ENCODE assay signal across 8 cellular contexts in the genomic region with DNA sequence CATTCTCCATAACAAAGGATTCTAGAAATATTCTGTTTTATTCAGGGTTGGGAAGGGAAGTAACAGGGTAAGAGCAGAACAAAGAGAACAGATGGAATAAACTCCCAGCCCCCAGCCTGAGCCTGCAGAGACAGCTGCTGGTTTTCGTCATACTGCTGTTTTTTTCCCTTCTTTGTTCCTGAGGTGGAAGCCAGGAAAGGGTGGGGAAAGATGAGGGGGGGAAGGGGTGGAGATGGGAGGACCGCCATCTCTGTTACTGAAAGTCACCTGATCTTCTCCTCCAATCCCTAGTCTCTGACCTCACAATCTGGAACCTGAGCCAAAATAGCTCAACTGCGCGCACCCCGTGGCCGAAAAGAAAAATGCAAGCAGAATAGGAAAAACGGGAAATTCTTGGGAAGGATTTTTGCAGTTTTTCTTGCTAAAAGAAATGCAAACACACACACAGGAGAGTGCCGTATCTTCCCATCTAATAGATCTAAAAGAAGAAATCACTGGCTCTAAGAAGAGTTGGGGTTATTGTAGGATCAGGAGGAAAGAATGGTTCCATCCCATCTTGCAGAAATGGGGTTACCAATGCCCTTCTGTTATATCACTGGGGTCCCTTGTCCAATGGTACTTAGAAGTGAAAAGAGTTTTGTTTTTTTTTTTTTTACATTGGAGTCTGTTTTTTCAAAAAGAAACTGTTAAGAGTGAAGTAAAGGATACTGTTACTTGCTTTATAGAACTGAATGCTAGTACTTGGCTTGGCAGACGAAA. TPM values are rescaled to one million over a fixed set of nuclear protein-coding genes. Genes with fewer than 3 reads are reported as not detected.
DNase-seq lines count a peak whose midpoint lies in the region; ATAC-seq and TF ChIP-seq lines count a peak whose summit lies in the region.

No MANE protein-coding gene starts in this region.

- H3K9me3 ChIP-seq in SJCRH30 (replicated peaks), result no peaks in the 10 kb centered on the region
- peaks cover 3% of the 10 kb centered on the region for H3K9me3 ChIP-seq in mesodermal cell (ENCODE audit: control insufficient read depth, low read length)
- no peaks in the 10 kb centered on the region for H3K9me3 ChIP-seq in upper lobe of right lung

- H3K27ac ChIP-seq in SJCRH30 (peak overlapping the region; percentile 98), mesodermal cell (ENCODE audit: low read depth, low read length, severe bottlenecking) (peak overlapping the region; percentile 99), upper lobe of right lung (peak overlapping the region; percentile 88)

- DNase-seq in C1 segment of cervical spinal cord (lab: John Stamatoyannopoulos, UW) (peak in 13 of 14 donors; percentile 41 to 97 (median 75)), HuH-7.5 (ENCODE audit: low spot score) (peak; percentile 25), SJCRH30 (peak; percentile 95 to 98), upper lobe of right lung (peak; percentile 71)

- no peak overlapping the region for H3K4me3 ChIP-seq in SJCRH30
- H3K4me3 ChIP-seq in mesodermal cell (ENCODE audit: extremely low read depth, insufficient read depth, low read length, poor library complexity, severe bottlenecking), result no peak overlapping the region
- H3K4me3 ChIP-seq in upper lobe of right lung, result no peak overlapping the region

- no peaks in the 10 kb centered on the region for H3K27me3 ChIP-seq in SJCRH30
- no peaks in the 10 kb centered on the region for H3K27me3 ChIP-seq in upper lobe of right lung

- peak; percentile 77 for TF ChIP-seq CTCF in upper lobe of right lung (IDR thresholded peaks at IDR 0.05)

- 0 to 29% methylated on average over 3 to 5 of the region's 9 CpGs for WGBS in mesodermal cell (ENCODE audit: insufficient coverage in 2 of 2), 2 experiments

- peak; percentile 79 for ATAC-seq in esophagus mucosa
- peak; percentile 88 for ATAC-seq in upper lobe of right lung
- no peak for ATAC-seq in GM21528 (IDR thresholded peaks at IDR 0.05; ENCODE audit: low FRiP score, unreplicated experiment)
- ATAC-seq in GM19463 (IDR thresholded peaks at IDR 0.05; ENCODE audit: unreplicated experiment), result no peak

- intact Hi-C loops in upper lobe of right lung (cut with DNase I), result no loop called here

- peaks cover 30% of the 10 kb centered on the region for H3K36me3 ChIP-seq in SJCRH30
- peaks cover 68% of the 10 kb centered on the region for H3K36me3 ChIP-seq in mesodermal cell (ENCODE audit: control insufficient read depth, insufficient read depth, low read length)
- peaks cover 19% of the 10 kb centered on the region for H3K36me3 ChIP-seq in upper lobe of right lung

- H3K4me1 ChIP-seq in SJCRH30 (peaks cover 15% of the 10 kb centered on the region), mesodermal cell (ENCODE audit: control insufficient read depth, insufficient read depth, low read length, poor library complexity, severe bottlenecking) (peaks cover 28% of the 10 kb centered on the region), upper lobe of right lung (peaks cover 40% of the 10 kb centered on the region)

RNA-seq across cellular contexts. Expression of gene DIAPH1, which starts 57.9 kb away (rescaled TPM):
- 54.4 and 56.2 TPM in 2 replicates for total RNA-seq in SJCRH30 (2014; rRNA removed; shearing (Covaris generic))
- total RNA-seq in esophagus mucosa (108 TPM), upper lobe of right lung (118 TPM)
- polyA plus RNA-seq in mesodermal cell (2013, experiment 1 of 2), result 49.3 TPM
- 45.8 TPM for polyA plus RNA-seq in mesodermal cell (2013, experiment 2 of 2)

Comparison
In these comparisons a context has a peak if more than half of its experiments do, and no peak if none do; other contexts are left out.
1. DNase-seq: peak in every context shown above with its lines; median percentile 96 in SJCRH30; 75 in C1 segment of cervical spinal cord; 71 in upper lobe of right lung; 25 in HuH-7.5.
2. ATAC-seq: peak in esophagus mucosa (single experiment) and upper lobe of right lung (single experiment); none in GM21528 (single experiment) and GM19463 (single experiment).
3. Peak in every context shown above with its lines, with median percentiles within 50 percentile points of each other: H3K27ac ChIP-seq.